In genomic region chr1:44045064-44045463, GRCh38 we compare ENCODE assay signal across 30 cellular contexts.
"Had no signal": no experiment of that assay in that cellular context is flagged by ENCODE, and none has a peak within 500 bp of the region (broad histone marks: within the 10 kb centered on the region; RNA-seq: fewer than 3 reads in every experiment).

No MANE protein-coding gene starts in this region.

- H3K4me1 ChIP-seq: colonic mucosa, right lobe of liver, thyroid gland, vagina had no signal

- H3K36me3 Mint-ChIP-seq: naive thymus-derived CD4-positive, alpha-beta T cell had no signal

- DNase-seq: colonic mucosa; effector CD8-positive, alpha-beta T cell; endodermal cell; foreskin keratinocyte; heart left ventricle; kidney; left cardiac atrium; left lung; mesenchymal stem cell; midbrain; naive thymus-derived CD4-positive, alpha-beta T cell; nucleus accumbens; ovary; stimulated activated CD4-positive, alpha-beta T cell treated with anti-CD3 and anti-CD28 coated beads, Interleukin-12 subunit alpha, Interleukin-12 subunit beta, amount 100 ng/mL, for 4 hours; stimulated activated CD4-positive, alpha-beta T cell treated with anti-CD3 and anti-CD28 coated beads, Interleukin-1b, Interleukin-23, amount 100 ng/mL, for 48 hours; stimulated activated CD4-positive, alpha-beta T cell treated with anti-CD3 and anti-CD28 coated beads, Interleukin-4, amount 100 ng/mL, for 1 hour; stimulated activated CD8-positive, alpha-beta memory T cell treated with anti-CD3 and anti-CD28 coated beads, Interleukin-4, amount 100 ng/mL, for 48 hours; stimulated activated naive CD4-positive, alpha-beta T cell; stimulated activated naive CD8-positive, alpha-beta T cell treated with anti-CD3 and anti-CD28 coated beads, Interleukin-15, amount 100 ng/mL, for 72 hours; thyroid gland; trophoblast cell had no signal

- H2AFZ ChIP-seq: hepatocyte had no signal

- H3K9me3 Mint-ChIP-seq: dendritic cell treated with granulocyte-macrophage colony-stimulating factor and Interleukin-4, amounts not matched to agents 40 ng/mL and 50 ng/mL, for 4 days; endodermal cell; naive thymus-derived CD4-positive, alpha-beta T cell; nephron; stimulated activated naive CD8-positive, alpha-beta T cell treated with anti-CD3 and anti-CD28 coated beads, Interleukin-15, amount 100 ng/mL, for 72 hours had no signal

- H3K27me3 ChIP-seq: colonic mucosa, esophagus muscularis mucosa, foreskin keratinocyte, gastroesophageal sphincter, hepatocyte, ovary, right lobe of liver, thyroid gland, vagina had no signal

- H3K36me3 ChIP-seq: colonic mucosa, esophagus muscularis mucosa, gastroesophageal sphincter, heart left ventricle, left lung, ovary, right lobe of liver, thyroid gland, vagina had no signal

- H3K4me2 ChIP-seq: hepatocyte, smooth muscle cell had no signal

- H3K4me3 ChIP-seq: colonic mucosa, esophagus muscularis mucosa, gastroesophageal sphincter, heart left ventricle, hepatocyte, left lung, ovary, right lobe of liver, smooth muscle cell, thyroid gland, vagina had no signal

- H3K27ac ChIP-seq: colonic mucosa, esophagus muscularis mucosa, foreskin keratinocyte, gastroesophageal sphincter, heart left ventricle, hepatocyte, left lung, ovary, right lobe of liver, thyroid gland, vagina had no signal

- H3K9me3 ChIP-seq: colonic mucosa, esophagus muscularis mucosa, gastroesophageal sphincter, heart left ventricle, left lung, ovary, right lobe of liver, thyroid gland, vagina had no signal

- ATAC-seq: gastroesophageal sphincter; heart left ventricle; left cardiac atrium; left lung; naive thymus-derived CD4-positive, alpha-beta T cell; right lobe of liver; stimulated activated naive CD8-positive, alpha-beta T cell treated with anti-CD3 and anti-CD28 coated beads, Interleukin-15, amount 100 ng/mL, for 72 hours had no signal

- H3K4me3 Mint-ChIP-seq: dendritic cell treated with granulocyte-macrophage colony-stimulating factor and Interleukin-4, amounts not matched to agents 40 ng/mL and 50 ng/mL, for 4 days; endodermal cell; naive thymus-derived CD4-positive, alpha-beta T cell; nephron; stimulated activated naive CD8-positive, alpha-beta T cell treated with anti-CD3 and anti-CD28 coated beads, Interleukin-15, amount 100 ng/mL, for 72 hours had no signal

- H3K27ac Mint-ChIP-seq: dendritic cell treated with granulocyte-macrophage colony-stimulating factor and Interleukin-4, amounts not matched to agents 40 ng/mL and 50 ng/mL, for 4 days; endodermal cell; naive thymus-derived CD4-positive, alpha-beta T cell; progenitor cell of endocrine pancreas; stimulated activated naive CD8-positive, alpha-beta T cell treated with anti-CD3 and anti-CD28 coated beads, Interleukin-15, amount 100 ng/mL, for 72 hours had no signal
